8 cellular contexts compared by ENCODE assay signal in genomic region chr3:50612234-50612972, GRCh38. TPM values are rescaled to one million over a fixed set of nuclear protein-coding genes. Genes with fewer than 3 reads are reported as not detected.
A peak's percentile ranks its signal among the peaks of the same experiment; 100 is the strongest.
DNase-seq lines count a peak whose midpoint lies in the region; ATAC-seq and TF ChIP-seq lines count a peak whose summit lies in the region.

No MANE protein-coding gene starts in this region.

- H3K36me3 ChIP-seq in liver (ENCODE audit: control insufficient read depth in 4 of 4, insufficient read depth in 3 of 4, low read depth in 1 of 4, low read length in 3 of 4) = peaks cover 1 to 11% (median 7%) of the 10 kb centered on the region in 4 donors
- H3K36me3 ChIP-seq in vagina = peaks cover 0 to 6% of the 10 kb centered on the region in 2 donors

- peak overlapping the region; percentile 44 to 73 for H3K9ac ChIP-seq in liver (ENCODE audit: low read depth in 1 of 2, low read length in 2 of 2)

- WGBS in liver = 4% methylated on average over 31 of the region's 31 CpGs

- TF ChIP-seq CTCF in CD14-positive monocyte (IDR thresholded peaks at IDR 0.05) (no peak), liver (IDR thresholded peaks at IDR 0.05; ENCODE audit: low read depth, low read length, missing input control) (no peak), vagina (IDR thresholded peaks at IDR 0.05) (no peak)

- H3K27ac Mint-ChIP-seq in CD14-positive monocyte = peak overlapping the region; percentile 83 to 94 (median 91)
- peak overlapping the region; percentile 98 for H3K27ac Mint-ChIP-seq in activated naive CD8-positive, alpha-beta T cell treated with anti-CD3 and anti-CD28 coated beads for 36 hours

- no peaks in the 10 kb centered on the region for H3K9me3 ChIP-seq in liver (ENCODE audit: control insufficient read depth in 4 of 4, low read length in 3 of 4)
- H3K9me3 ChIP-seq in vagina = no peaks in the 10 kb centered on the region

- peak overlapping the region; percentile 93 to 97 for H3K4me3 Mint-ChIP-seq in CD14-positive monocyte
- peak overlapping the region; percentile 92 for H3K4me3 Mint-ChIP-seq in activated naive CD8-positive, alpha-beta T cell treated with anti-CD3 and anti-CD28 coated beads for 36 hours

- no peak for TF ChIP-seq POLR2A in vagina (IDR thresholded peaks at IDR 0.05)

- TF ChIP-seq RAD21 in liver (IDR thresholded peaks at IDR 0.05) = no peak

- peaks cover 0 to 2% (median 0%) of the 10 kb centered on the region in 3 donors for H3K27me3 Mint-ChIP-seq in CD14-positive monocyte (ENCODE audit: low read depth in 3 of 3)
- peaks cover 9% of the 10 kb centered on the region for H3K27me3 Mint-ChIP-seq in activated naive CD8-positive, alpha-beta T cell treated with anti-CD3 and anti-CD28 coated beads for 36 hours

- H3K4me1 Mint-ChIP-seq in CD14-positive monocyte = peaks cover 73% of the 10 kb centered on the region
- peaks cover 55% of the 10 kb centered on the region for H3K4me1 Mint-ChIP-seq in activated naive CD8-positive, alpha-beta T cell treated with anti-CD3 and anti-CD28 coated beads for 36 hours

- peaks cover 6 to 71% (median 45%) of the 10 kb centered on the region in 4 donors for H3K4me1 ChIP-seq in liver (ENCODE audit: control insufficient read depth in 4 of 4, insufficient read depth in 4 of 4, low read length in 3 of 4)
- H3K4me1 ChIP-seq in vagina = peaks cover 62% of the 10 kb centered on the region

- no peaks in the 10 kb centered on the region for H3K9me3 Mint-ChIP-seq in CD14-positive monocyte
- no peaks in the 10 kb centered on the region for H3K9me3 Mint-ChIP-seq in activated naive CD8-positive, alpha-beta T cell treated with anti-CD3 and anti-CD28 coated beads for 36 hours

- H3K4me3 ChIP-seq in liver (ENCODE audit: low read depth in 1 of 3, low read length in 3 of 3) (peak overlapping the region; percentile 72 to 77 (median 73)), vagina (peak overlapping the region; percentile 79 to 89)

- H3K36me3 Mint-ChIP-seq in CD14-positive monocyte = peaks cover 13 to 17% of the 10 kb centered on the region in 2 donors
- H3K36me3 Mint-ChIP-seq in activated naive CD8-positive, alpha-beta T cell treated with anti-CD3 and anti-CD28 coated beads for 36 hours = peaks cover 76% of the 10 kb centered on the region

- peak; percentile 3 for ATAC-seq in HG02798 (IDR thresholded peaks at IDR 0.05; ENCODE audit: poor library complexity, unreplicated experiment)
- no peak for ATAC-seq in HG02981 (IDR thresholded peaks at IDR 0.05; ENCODE audit: unreplicated experiment)

- DNase-seq in CD14-positive monocyte (ENCODE audit: low spot score) (no peak), vagina (ENCODE audit: extremely low spot score in 2 of 2) (no peak), dedifferentiated amniotic fluid mesenchymal stem cell (ENCODE audit: extremely low spot score) (no peak), NCI-H524 treated with DMSO at 0.1 percent for 48 hours (lab: John Stamatoyannopoulos, UW) (no peak)
- DNase-seq in activated naive CD8-positive, alpha-beta T cell treated with anti-CD3 and anti-CD28 coated beads for 36 hours = no peak

- H3K27ac ChIP-seq in liver (ENCODE audit: low read depth in 1 of 2, low read length in 2 of 2) (peak overlapping the region; percentile 85 to 86), vagina (peak overlapping the region; percentile 91)

- H3K27me3 ChIP-seq in liver (ENCODE audit: control insufficient read depth in 4 of 4, insufficient read depth in 4 of 4, low read length in 3 of 4) = no peaks in the 10 kb centered on the region
- H3K27me3 ChIP-seq in vagina = no peaks in the 10 kb centered on the region

- intact Hi-C loops in CD14-positive monocyte (cut with micrococcal nuclease) = loop anchor here (1.0 to 5.0 kb wide), 3 partner anchors 40 to 775 kb away; partner anchors contain the start of genes CYB561D2 (in 1 of the 2), MANF (in 1 of the 2) and NPRL2 (in 1 of the 2)
- intact Hi-C loops in vagina (cut with DNase I) = loop anchor here (1.0 kb wide), 1 partner anchor 41 kb away; no protein-coding TSS in a partner anchor

TF ChIP-seq in liver, 16 proteins besides CTCF, POLR2A, EP300 and RAD21:
- TF ChIP-seq HNF4A (conservative IDR thresholded peaks at IDR 0.05) (peak in 1 of 2 donors; percentile 39), FOXA1 (IDR thresholded peaks at IDR 0.05) (no peak), JUND (IDR thresholded peaks at IDR 0.05) (no peak), HNF4G (IDR thresholded peaks at IDR 0.05) (no peak), EGR1 (IDR thresholded peaks at IDR 0.05; ENCODE audit: low read depth in 2 of 2) (no peak), RXRA (IDR thresholded peaks at IDR 0.05) (peak in 1 of 2 donors; percentile 38), GABPA (IDR thresholded peaks at IDR 0.05 in 1 of 2, conservative IDR thresholded peaks at IDR 0.05 in 1 of 2) (no peak), FOXA2 (IDR thresholded peaks at IDR 0.05) (no peak), SP1 (IDR thresholded peaks at IDR 0.05) (peak; percentile 23)

RNA-seq across cellular contexts. Expression of gene CISH, which starts 0.8 kb away (rescaled TPM):
- polyA plus RNA-seq in CD14-positive monocyte (1 to 10 TPM; 2.9 to 6.2 TPM), liver (10 to 100 TPM; 17.9 to 32.5 TPM)
- 100 to 1,000 TPM; 192 to 193 TPM for total RNA-seq in activated naive CD8-positive, alpha-beta T cell treated with anti-CD3 and anti-CD28 coated beads for 36 hours
- total RNA-seq in liver (10 to 100 TPM in 1 of 2 donors, 1 to 10 TPM in 1; 4.7 to 30.6 TPM), vagina (21.9 TPM)

RNA-seq across cellular contexts. Expression of gene MAPKAPK3, which starts 4.5 kb away (rescaled TPM):
- 100 to 1,000 TPM; 173 to 252 TPM for polyA plus RNA-seq in CD14-positive monocyte
- total RNA-seq in activated naive CD8-positive, alpha-beta T cell treated with anti-CD3 and anti-CD28 coated beads for 36 hours = 100 to 1,000 TPM; 166 to 171 TPM
- 10 to 100 TPM; 20.4 to 32.9 TPM for total RNA-seq in liver
- 10 to 100 TPM; 13.9 to 17.5 TPM for polyA plus RNA-seq in liver
- total RNA-seq in vagina = 38.1 TPM

RNA-seq across cellular contexts. Expression of gene HEMK1, which starts 43.1 kb away (rescaled TPM):
- polyA plus RNA-seq in CD14-positive monocyte = 10 to 100 TPM; 12.1 to 14.0 TPM
- total RNA-seq in activated naive CD8-positive, alpha-beta T cell treated with anti-CD3 and anti-CD28 coated beads for 36 hours = 10 to 100 TPM; 59.8 to 64.7 TPM
- total RNA-seq in liver = 1 to 10 TPM; 3.7 to 9.2 TPM
- polyA plus RNA-seq in liver = 1 to 10 TPM; 8.7 to 9.5 TPM
- total RNA-seq in vagina = 3.4 TPM

RNA-seq across cellular contexts. Expression of gene C3orf18, which starts 44.9 kb away (rescaled TPM):
- polyA plus RNA-seq in CD14-positive monocyte (under 1 TPM; 0.18 to 0.76 TPM), liver (1 to 10 TPM in 1 of 2 donors, under 1 TPM in 1; 0.54 to 1.1 TPM)
- total RNA-seq in activated naive CD8-positive, alpha-beta T cell treated with anti-CD3 and anti-CD28 coated beads for 36 hours = 10 to 100 TPM; 15.9 to 17.1 TPM
- total RNA-seq in liver (1 to 10 TPM; 1.8 to 2.7 TPM), vagina (10.8 TPM)

Comparison
In these comparisons a context has a peak if more than half of its experiments do, and no peak if none do; other contexts are left out.
1. RNA of gene HEMK1, which starts 43.1 kb away (total RNA-seq): 59.8 to 64.7 TPM in activated naive CD8-positive, alpha-beta T cell treated with anti-CD3 and anti-CD28 coated beads for 36 hours; 3.7 to 9.2 TPM in liver and 3.4 TPM in vagina (single experiment); every median in the first group is over 4 times any median in the second.